ENCODE assay signal across 27 cellular contexts in genomic region chr16:84410361-84411138, GRCh38. TPM values are rescaled to one million over a fixed set of nuclear protein-coding genes. Genes with fewer than 3 reads are reported as not detected.
DNase-seq lines count a peak whose midpoint lies in the region; TF ChIP-seq lines count a peak whose summit lies in the region.
"Had no signal": no experiment of that assay in that cellular context is flagged by ENCODE, and none has a peak within 500 bp of the region (broad histone marks: within the 10 kb centered on the region; RNA-seq: fewer than 3 reads in every experiment).

No MANE protein-coding gene starts in this region.

- no peak overlapping the region for H3K9ac ChIP-seq in endodermal cell (ENCODE audit: extremely low read depth, low read length, poor library complexity, severe bottlenecking)

- no peaks in the 10 kb centered on the region for H3K4me1 Mint-ChIP-seq in activated naive CD4-positive, alpha-beta T cell treated with anti-CD3 and anti-CD28 coated beads, Interleukin-2, amount 50 U/mL, for 24 hours
- peaks cover 2% of the 10 kb centered on the region for H3K4me1 Mint-ChIP-seq in activated naive CD4-positive, alpha-beta T cell treated with anti-CD3 and anti-CD28 coated beads, Interleukin-2, amount 10 ng/mL, durations not matched to agents 7 days and 5 days
- no peaks in the 10 kb centered on the region for H3K4me1 Mint-ChIP-seq in endodermal cell

- WGBS in endodermal cell (ENCODE audit: insufficient coverage in 1 of 2, insufficient read length in 1 of 2), 2 experiments: 82 to 87% methylated on average over 10 to 11 of the region's 11 CpGs

- H3K36me3 ChIP-seq in endodermal cell (ENCODE audit: control insufficient read depth, insufficient read depth, low read length): no peaks in the 10 kb centered on the region
- no peaks in the 10 kb centered on the region for H3K36me3 ChIP-seq in breast epithelium
- H3K36me3 ChIP-seq: BE2C, SJSA1 had no signal

- no peak for TF ChIP-seq CTCF in LNCaP clone FGC (IDR thresholded peaks at IDR 0.05; ENCODE audit: control insufficient read depth, extremely low read depth, insufficient read depth)
- no peak for TF ChIP-seq CTCF in endodermal cell (conservative IDR thresholded peaks at IDR 0.05)
- no peak for TF ChIP-seq CTCF in RWPE1 (conservative IDR thresholded peaks at IDR 0.05; ENCODE audit: low read depth)
- no peak for TF ChIP-seq CTCF in breast epithelium (IDR thresholded peaks at IDR 0.05)

- H3K4me1 ChIP-seq in endodermal cell (ENCODE audit: control insufficient read depth, insufficient read depth, low read length) (no peaks in the 10 kb centered on the region), breast epithelium (no peaks in the 10 kb centered on the region)
- H3K4me1 ChIP-seq: BE2C, Peyer's patch, SJSA1 had no signal

- no peaks in the 10 kb centered on the region for H3K9me3 ChIP-seq in endodermal cell (ENCODE audit: control insufficient read depth, low read length)
- H3K9me3 ChIP-seq in breast epithelium: no peaks in the 10 kb centered on the region
- H3K9me3 ChIP-seq: BE2C, Peyer's patch, SJSA1 had no signal

- H3K9me3 Mint-ChIP-seq in activated naive CD4-positive, alpha-beta T cell treated with anti-CD3 and anti-CD28 coated beads, Interleukin-2, amount 50 U/mL, for 24 hours: no peaks in the 10 kb centered on the region
- no peaks in the 10 kb centered on the region for H3K9me3 Mint-ChIP-seq in activated naive CD4-positive, alpha-beta T cell treated with anti-CD3 and anti-CD28 coated beads, Interleukin-2, amount 10 ng/mL, durations not matched to agents 7 days and 5 days
- H3K9me3 Mint-ChIP-seq in endodermal cell: no peaks in the 10 kb centered on the region
- H3K9me3 Mint-ChIP-seq: HFFc6 had no signal

- intact Hi-C loops in posterior vena cava (cut with DNase I): no loop called here
- intact Hi-C loops in breast epithelium (cut with DNase I; ENCODE audit: low total_unique reads): no loop called here

- no peak for TF ChIP-seq POLR2A in breast epithelium (IDR thresholded peaks at IDR 0.05)

- CTCF ChIA-PET in activated naive CD4-positive, alpha-beta T cell treated with anti-CD3 and anti-CD28 coated beads, Interleukin-2, amount 10 ng/mL, durations not matched to agents 7 days and 5 days (lab: Charles Lee): no interaction called here
- CTCF ChIA-PET in RWPE1 (lab: Yijun Ruan, JAX): no interaction called here

- POLR2A ChIA-PET in RWPE1 (lab: Yijun Ruan, JAX; ENCODE audit: low non-redundant PET): interaction anchor here (0.7 kb wide), 1 partner anchor 9 kb away, joined by 4 read pairs; no protein-coding TSS in a partner anchor

- DNase-seq in activated naive CD4-positive, alpha-beta T cell treated with anti-CD3 and anti-CD28 coated beads, Interleukin-2, amount 10 ng/mL, durations not matched to agents 7 days and 5 days: no peak
- DNase-seq in LNCaP clone FGC (ENCODE audit: low read depth) (peak; percentile 35), endodermal cell (no peak), posterior vena cava (ENCODE audit: low spot score) (peak; percentile 38), RWPE1 (ENCODE audit: low spot score) (no peak), ecto neural progenitor cell (ENCODE audit: low spot score) (no peak), breast epithelium (ENCODE audit: low spot score in 2 of 2) (no peak)
- DNase-seq: 8988T, ACHN, BE2C, Calu3, DMS79 treated with DMSO at 0.1 percent for 48 hours, GF-D8, H7, HFFc6, KG1, MM.1S, NCI-H1048, NCI-H1417, NCI-H1694, NCI-H2029 treated with DMSO at 0.1 percent for 48 hours, NCI-H2227 treated with DMSO at 0.1 percent for 48 hours, NCI-H526 treated with DMSO at 0.1 percent for 48 hours, Peyer's patch had no signal

- no peak overlapping the region for H3K4me3 Mint-ChIP-seq in activated naive CD4-positive, alpha-beta T cell treated with anti-CD3 and anti-CD28 coated beads, Interleukin-2, amount 50 U/mL, for 24 hours
- no peak overlapping the region for H3K4me3 Mint-ChIP-seq in activated naive CD4-positive, alpha-beta T cell treated with anti-CD3 and anti-CD28 coated beads, Interleukin-2, amount 10 ng/mL, durations not matched to agents 7 days and 5 days
- H3K4me3 Mint-ChIP-seq in endodermal cell: no peak overlapping the region
- H3K4me3 Mint-ChIP-seq: HFFc6 had no signal

- H3K27me3 ChIP-seq in endodermal cell (ENCODE audit: control insufficient read depth, insufficient read depth, low read length, poor library complexity, severe bottlenecking) (peaks cover 22% of the 10 kb centered on the region), breast epithelium (no peaks in the 10 kb centered on the region)
- H3K27me3 ChIP-seq: Peyer's patch had no signal

- no peak overlapping the region for H3K4me3 ChIP-seq in LNCaP clone FGC (ENCODE audit: low read depth, low read length)
- no peak overlapping the region for H3K4me3 ChIP-seq in endodermal cell (ENCODE audit: low read length)
- no peak overlapping the region for H3K4me3 ChIP-seq in breast epithelium
- H3K4me3 ChIP-seq: Peyer's patch, SJSA1 had no signal

- no peak overlapping the region for H3K27ac ChIP-seq in endodermal cell (ENCODE audit: low read depth, low read length)
- no peak overlapping the region for H3K27ac ChIP-seq in RWPE1
- H3K27ac ChIP-seq in breast epithelium: no peak overlapping the region
- H3K27ac ChIP-seq: Peyer's patch, SJSA1 had no signal

- H3K27ac Mint-ChIP-seq in activated naive CD4-positive, alpha-beta T cell treated with anti-CD3 and anti-CD28 coated beads, Interleukin-2, amount 50 U/mL, for 24 hours: peak overlapping the region; percentile 63
- H3K27ac Mint-ChIP-seq in activated naive CD4-positive, alpha-beta T cell treated with anti-CD3 and anti-CD28 coated beads, Interleukin-2, amount 10 ng/mL, durations not matched to agents 7 days and 5 days: no peak overlapping the region
- peak overlapping the region; percentile 4 for H3K27ac Mint-ChIP-seq in endodermal cell
- H3K27ac Mint-ChIP-seq: HFFc6 had no signal

- H3K27me3 Mint-ChIP-seq in activated naive CD4-positive, alpha-beta T cell treated with anti-CD3 and anti-CD28 coated beads, Interleukin-2, amount 50 U/mL, for 24 hours: peaks cover 9% of the 10 kb centered on the region
- H3K27me3 Mint-ChIP-seq in activated naive CD4-positive, alpha-beta T cell treated with anti-CD3 and anti-CD28 coated beads, Interleukin-2, amount 10 ng/mL, durations not matched to agents 7 days and 5 days: peaks cover 43% of the 10 kb centered on the region
- H3K27me3 Mint-ChIP-seq in endodermal cell (ENCODE audit: insufficient read depth): peaks cover 5% of the 10 kb centered on the region

- H3K36me3 Mint-ChIP-seq in activated naive CD4-positive, alpha-beta T cell treated with anti-CD3 and anti-CD28 coated beads, Interleukin-2, amount 50 U/mL, for 24 hours: no peaks in the 10 kb centered on the region
- no peaks in the 10 kb centered on the region for H3K36me3 Mint-ChIP-seq in activated naive CD4-positive, alpha-beta T cell treated with anti-CD3 and anti-CD28 coated beads, Interleukin-2, amount 10 ng/mL, durations not matched to agents 7 days and 5 days
- H3K36me3 Mint-ChIP-seq in endodermal cell (ENCODE audit: low read depth): no peaks in the 10 kb centered on the region

RNA-seq across cellular contexts. Expression of gene ATP2C2, which starts 42.2 kb away (rescaled TPM):
- 1 to 10 TPM; 2.0 to 2.6 TPM for total RNA-seq in endodermal cell
- polyA plus RNA-seq in endodermal cell (2013, experiment 1 of 2): 0.71 TPM
- 0.87 TPM for polyA plus RNA-seq in endodermal cell (2013, experiment 2 of 2)
- under 1 TPM; 0.10 to 0.19 TPM for total RNA-seq in posterior vena cava
- 10 to 100 TPM in 1 of 3 donors, 1 to 10 TPM in 1, not detected in 1; 6.0 to 28.5 TPM for total RNA-seq in breast epithelium
- total RNA-seq: HFFc6, NCI-H460, SJSA1 had no signal

Comparison
In these comparisons a context has a peak if more than half of its experiments do, and no peak if none do; other contexts are left out.
1. DNase-seq: peak in LNCaP clone FGC (single experiment) and posterior vena cava (single experiment); none in activated naive CD4-positive, alpha-beta T cell treated with anti-CD3 and anti-CD28 coated beads, Interleukin-2, amount 10 ng/mL, durations not matched to agents 7 days and 5 days (single experiment), endodermal cell (single experiment), RWPE1 (single experiment), ecto neural progenitor cell (single experiment) and breast epithelium (0 of 2).